10 cellular contexts compared by ENCODE assay signal in genomic region chr12:96255077-96255476, GRCh38.
DNase-seq lines count a peak whose midpoint lies in the region; ATAC-seq, FAIRE-seq and TF ChIP-seq lines count a peak whose summit lies in the region.
"Had no signal": no experiment of that assay in that cellular context is flagged by ENCODE, and none has a peak within 500 bp of the region (broad histone marks: within the 10 kb centered on the region; RNA-seq: fewer than 3 reads in every experiment).

No MANE protein-coding gene starts in this region.

- no peak overlapping the region for H3K4me3 ChIP-seq in body of pancreas
- H3K4me3 ChIP-seq in skeletal muscle tissue (ENCODE audit: low read length in 3 of 3): no peak overlapping the region

- H3K27ac ChIP-seq in body of pancreas (peak overlapping the region in 1 of 4 donors; percentile 4), skeletal muscle tissue (ENCODE audit: low read depth, low read length) (peak overlapping the region; percentile 21)
- H3K27ac ChIP-seq: epithelial cell of prostate had no signal

- H3K36me3 ChIP-seq in body of pancreas (replicated peaks in 1 of 2; ENCODE audit: insufficient read depth in 1 of 2, low read depth in 2 of 2) (no peaks in the 10 kb centered on the region), skeletal muscle tissue (ENCODE audit: control insufficient read depth in 3 of 3, insufficient read depth in 3 of 3, low read length in 3 of 3) (peaks cover 0 to 10% (median 2%) of the 10 kb centered on the region in 3 donors)

- DNase-seq in LHCN-M2 (ENCODE audit: low read depth) (peak; percentile 74), body of pancreas (peak in 1 of 4 donors; percentile 54), iris pigment epithelial cell (ENCODE audit: low read depth) (peak; percentile 55), D721Med (ENCODE audit: insufficient read length, low spot score) (no peak), RPMI8226 (no peak), middle frontal gyrus (ENCODE audit: extremely low spot score, low spot score) (no peak), COLO668 (lab: John Stamatoyannopoulos, UW; ENCODE audit: unreplicated experiment) (no peak)
- DNase-seq: NCI-H345 had no signal

- intact Hi-C loops in body of pancreas (cut with DNase I): no loop called here

- WGBS in body of pancreas, 2 donors: 65 to 85% methylated on average over 8 of the region's 8 CpGs

- no peak overlapping the region for H3K9ac ChIP-seq in skeletal muscle tissue (ENCODE audit: low read depth in 1 of 3, low read length in 3 of 3)

- TF ChIP-seq POLR2A in body of pancreas (IDR thresholded peaks at IDR 0.05): no peak

- H3K9me3 ChIP-seq in body of pancreas (no peaks in the 10 kb centered on the region), skeletal muscle tissue (ENCODE audit: control insufficient read depth in 3 of 3, low read length in 3 of 3) (no peaks in the 10 kb centered on the region)

- ATAC-seq in body of pancreas: peak; percentile 34

- TF ChIP-seq CTCF in body of pancreas (IDR thresholded peaks at IDR 0.05) (no peak), D721Med (IDR thresholded peaks at IDR 0.05; ENCODE audit: insufficient read depth, missing control alignments) (no peak)

- FAIRE-seq in D721Med (lab: Jason Lieb, UNC): no peak

- peaks cover 51% of the 10 kb centered on the region for H3K4me1 ChIP-seq in body of pancreas
- H3K4me1 ChIP-seq in skeletal muscle tissue (ENCODE audit: control insufficient read depth in 3 of 3, insufficient read depth in 3 of 3, low read length in 3 of 3): peaks cover 11 to 20% (median 16%) of the 10 kb centered on the region in 3 donors

- H3K27me3 ChIP-seq in body of pancreas (no peaks in the 10 kb centered on the region), skeletal muscle tissue (ENCODE audit: control insufficient read depth in 3 of 3, insufficient read depth in 3 of 3, low read length in 3 of 3) (no peaks in the 10 kb centered on the region)

Comparison
In these comparisons a context has a peak if more than half of its experiments do, and no peak if none do; other contexts are left out.
1. DNase-seq: peak in LHCN-M2 (single experiment) and iris pigment epithelial cell (single experiment); none in D721Med (single experiment), RPMI8226 (single experiment), middle frontal gyrus (single experiment) and COLO668 (single experiment).